Comparison of ENCODE assay signal across 7 cellular contexts in the genomic region with DNA sequence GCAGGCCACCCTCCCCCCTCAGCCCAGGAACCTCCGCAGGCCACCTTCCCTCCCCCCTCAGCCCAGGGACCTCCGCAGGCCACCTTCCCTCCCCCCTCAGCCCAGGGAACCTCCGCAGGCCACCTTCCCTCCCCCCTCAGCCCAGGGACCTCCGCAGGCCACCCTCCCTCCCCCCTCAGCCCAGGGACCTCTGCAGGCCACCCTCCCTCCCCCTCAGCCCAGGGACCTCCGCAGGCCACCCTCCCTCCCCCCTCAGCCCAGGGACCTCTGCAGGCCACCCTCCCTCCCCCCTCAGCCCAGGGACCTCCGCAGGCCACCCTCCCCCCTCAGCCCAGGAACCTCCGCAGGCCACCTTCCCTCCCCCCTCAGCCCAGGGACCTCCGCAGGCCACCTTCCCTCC. TPM values are rescaled to one million over a fixed set of nuclear protein-coding genes. Genes with fewer than 3 reads are reported as not detected.
"Had no signal": no experiment of that assay in that cellular context is flagged by ENCODE, and none has a peak within 500 bp of the region (broad histone marks: within the 10 kb centered on the region; RNA-seq: fewer than 3 reads in every experiment).

No MANE protein-coding gene starts in this region.

RNA-seq across cellular contexts. Expression of a gene that starts 2.8 kb away (rescaled TPM):
- total RNA-seq: LHCN-M2, MCF 10A, Right ventricle myocardium superior, SJSA1 had no signal

RNA-seq across cellular contexts. Expression of a gene that starts 29.6 kb away (rescaled TPM):
- total RNA-seq: LHCN-M2, MCF 10A, Right ventricle myocardium superior, SJSA1 had no signal

RNA-seq across cellular contexts. Expression of a gene that starts 52.5 kb away (rescaled TPM):
- total RNA-seq: LHCN-M2, MCF 10A, NCI-H460, OCI-LY7, PC-9, SJSA1 had no signal
